ENCODE assay signal across 8 cellular contexts in genomic region chr4:174423257-174423944, GRCh38.
DNase-seq lines count a peak whose midpoint lies in the region; ATAC-seq, FAIRE-seq and TF ChIP-seq lines count a peak whose summit lies in the region.

No MANE protein-coding gene starts in this region.

- WGBS in GM12878 (ENCODE audit: insufficient coverage, insufficient replicate concordance, low lambda C conversion rate, missing lambda C conversion rate), result 17% methylated on average over 6 of the region's 6 CpGs

- H3K9me3 Mint-ChIP-seq in activated T-helper 1 cell treated with anti-CD3 and anti-CD28 coated beads, Interleukin-12 subunit alpha, Interleukin-12 subunit beta, Interleukin-2, Interleukin-4 antibody, amounts not matched to agents 30 ng/mL and 10 ng/mL and 1 ng/mL, durations not matched to agents 14 hours and 24 hours and 36 hours, result no peaks in the 10 kb centered on the region

- peak overlapping the region; percentile 65 for H3K4me3 ChIP-seq in DOHH2 (ENCODE audit: low read length)
- H3K4me3 ChIP-seq in MG63, result no peak overlapping the region
- H3K4me3 ChIP-seq in GM12878, result no peak overlapping the region

- ATAC-seq in GM21723 (IDR thresholded peaks at IDR 0.05; ENCODE audit: unreplicated experiment), result peak; percentile 64
- peak; percentile 66; the same call in 2 of the 3 replicates for ATAC-seq in GM12878

- CTCF ChIA-PET in GM12878 (lab: Yijun Ruan, JAX), result no interaction called here

- H3K4me3 Mint-ChIP-seq in activated T-helper 1 cell treated with anti-CD3 and anti-CD28 coated beads, Interleukin-12 subunit alpha, Interleukin-12 subunit beta, Interleukin-2, Interleukin-4 antibody, amounts not matched to agents 30 ng/mL and 10 ng/mL and 1 ng/mL, durations not matched to agents 14 hours and 24 hours and 36 hours, result no peak overlapping the region

- H3K36me3 ChIP-seq in DOHH2 (ENCODE audit: control insufficient read depth, low read length) (no peaks in the 10 kb centered on the region), MG63 (no peaks in the 10 kb centered on the region), GM12878 (ENCODE audit: control insufficient read depth in 2 of 2, insufficient read depth in 2 of 2, low read length in 1 of 2) (no peaks in the 10 kb centered on the region)

- TF ChIP-seq CTCF in DOHH2 (IDR thresholded peaks at IDR 0.05; ENCODE audit: low read depth, low read length, poor library complexity, severe bottlenecking) (no peak), GM12878 (IDR thresholded peaks at IDR 0.05 in 2 of 3, conservative IDR thresholded peaks at IDR 0.05 in 1 of 3; ENCODE audit: control insufficient read depth in 2 of 3, extremely low read depth in 1 of 3, insufficient read depth in 1 of 3, low read depth in 3 of 3, low read length in 3 of 3) (no peak)

- no peak for TF ChIP-seq EP300 in GM12878 (IDR thresholded peaks at IDR 0.05; ENCODE audit: borderline replicate concordance in 1 of 2, control insufficient read depth in 1 of 2, low read depth in 2 of 2, low read length in 2 of 2)

- POLR2A ChIA-PET in GM12878 (lab: Charles Lee), result no interaction called here

- no peak overlapping the region for H3K27ac Mint-ChIP-seq in activated T-helper 1 cell treated with anti-CD3 and anti-CD28 coated beads, Interleukin-12 subunit alpha, Interleukin-12 subunit beta, Interleukin-2, Interleukin-4 antibody, amounts not matched to agents 30 ng/mL and 10 ng/mL and 1 ng/mL, durations not matched to agents 14 hours and 24 hours and 36 hours

- H3K27me3 ChIP-seq in DOHH2 (ENCODE audit: control insufficient read depth, low read length) (no peaks in the 10 kb centered on the region), MG63 (no peaks in the 10 kb centered on the region), GM12878 (replicated peaks in 1 of 2; ENCODE audit: control insufficient read depth in 2 of 2, insufficient read depth in 2 of 2, low read length in 1 of 2) (no peaks in the 10 kb centered on the region)

- BruUV-seq in GM12878 (replicated peaks; lab: Mats Ljungman, UMichigan), result no TSS peak

- peaks cover 12% of the 10 kb centered on the region for H3F3A ChIP-seq in DOHH2 (ENCODE audit: control insufficient read depth, insufficient read depth)

- H3K79me2 ChIP-seq in DOHH2 (ENCODE audit: control insufficient read depth, low read length) (no peaks in the 10 kb centered on the region), GM12878 (ENCODE audit: control insufficient read depth, insufficient read depth, low read length) (no peaks in the 10 kb centered on the region)

- H2AFZ ChIP-seq in GM12878 (ENCODE audit: control insufficient read depth, low read depth, low read length), result no peak overlapping the region

- peak overlapping the region; percentile 85 for H3K27ac ChIP-seq in DOHH2 (ENCODE audit: low read depth, low read length)
- H3K27ac ChIP-seq in GM12878 (ENCODE audit: control insufficient read depth, insufficient read depth), result no peak overlapping the region

- H3K27me3 Mint-ChIP-seq in activated T-helper 1 cell treated with anti-CD3 and anti-CD28 coated beads, Interleukin-12 subunit alpha, Interleukin-12 subunit beta, Interleukin-2, Interleukin-4 antibody, amounts not matched to agents 30 ng/mL and 10 ng/mL and 1 ng/mL, durations not matched to agents 14 hours and 24 hours and 36 hours (ENCODE audit: insufficient read depth), result peaks cover 3% of the 10 kb centered on the region

- TF ChIP-seq RAD21 in GM12878 (IDR thresholded peaks at IDR 0.05; ENCODE audit: insufficient read depth, low read depth, low read length), result no peak

- in situ Hi-C loops in GM12878 (cut with MboI), result no loop called here

- H4K20me1 ChIP-seq in DOHH2 (ENCODE audit: control insufficient read depth, insufficient read depth, low read depth, low read length) (no peaks in the 10 kb centered on the region), GM12878 (ENCODE audit: control insufficient read depth, insufficient read depth) (no peaks in the 10 kb centered on the region)

- H3K4me2 ChIP-seq in DOHH2 (ENCODE audit: low read length) (peak overlapping the region; percentile 84), GM12878 (ENCODE audit: control insufficient read depth, insufficient read depth) (0 out of 2 replicates have a peak overlapping the region, but pooled peaks have one; percentile 13)

- H3K36me3 Mint-ChIP-seq in activated T-helper 1 cell treated with anti-CD3 and anti-CD28 coated beads, Interleukin-12 subunit alpha, Interleukin-12 subunit beta, Interleukin-2, Interleukin-4 antibody, amounts not matched to agents 30 ng/mL and 10 ng/mL and 1 ng/mL, durations not matched to agents 14 hours and 24 hours and 36 hours (ENCODE audit: low read depth), result no peaks in the 10 kb centered on the region

- no peaks in the 10 kb centered on the region for H3K9me2 ChIP-seq in DOHH2 (replicated peaks; ENCODE audit: control insufficient read depth, low read length)

- FAIRE-seq in GM12878 (lab: Jason Lieb, UNC), result no peak

- peaks cover 54% of the 10 kb centered on the region for H3K4me1 ChIP-seq in DOHH2 (ENCODE audit: control insufficient read depth, low read length)
- H3K4me1 ChIP-seq in GM12878 (ENCODE audit: control insufficient read depth, insufficient read depth, low read length), result no peaks in the 10 kb centered on the region

- intact Hi-C loops in GM12878 (cut with micrococcal nuclease; ENCODE audit: unreplicated experiment), result no loop called here
- intact Hi-C loops in activated T-helper 1 cell treated with anti-CD3 and anti-CD28 coated beads, Interleukin-12 subunit alpha, Interleukin-12 subunit beta, Interleukin-2, Interleukin-4 antibody, amounts not matched to agents 30 ng/mL and 10 ng/mL and 1 ng/mL, durations not matched to agents 14 hours and 24 hours and 36 hours (cut with micrococcal nuclease), result no loop called here

- DNase-seq in MG63 (peak; percentile 92), GM12878 (ENCODE audit: low read depth, low spot score) (no peak), myocyte (ENCODE audit: low read depth) (peak; percentile 60), germinal center (ENCODE audit: low spot score) (no peak), NCI-H1694 treated with DMSO at 0.1 percent for 48 hours (lab: John Stamatoyannopoulos, UW) (no peak)
- no peak for DNase-seq in activated T-helper 1 cell treated with anti-CD3 and anti-CD28 coated beads, Interleukin-12 subunit alpha, Interleukin-12 subunit beta, Interleukin-2, Interleukin-4 antibody, amounts not matched to agents 30 ng/mL and 10 ng/mL and 1 ng/mL, durations not matched to agents 14 hours and 24 hours and 36 hours (ENCODE audit: low spot score)

- no peak for TF ChIP-seq POLR2A in GM12878 (IDR thresholded peaks at IDR 0.05; ENCODE audit: low read depth, low read length)

- no peaks in the 10 kb centered on the region for H3K9me3 ChIP-seq in DOHH2 (ENCODE audit: control insufficient read depth, insufficient read depth, low read length)
- no peaks in the 10 kb centered on the region for H3K9me3 ChIP-seq in MG63
- no peaks in the 10 kb centered on the region for H3K9me3 ChIP-seq in GM12878 (replicated peaks; ENCODE audit: control insufficient read depth, insufficient read depth, low read length)

- peaks cover 13% of the 10 kb centered on the region for H3K4me1 Mint-ChIP-seq in activated T-helper 1 cell treated with anti-CD3 and anti-CD28 coated beads, Interleukin-12 subunit alpha, Interleukin-12 subunit beta, Interleukin-2, Interleukin-4 antibody, amounts not matched to agents 30 ng/mL and 10 ng/mL and 1 ng/mL, durations not matched to agents 14 hours and 24 hours and 36 hours (ENCODE audit: low read depth)

- RAD21 ChIA-PET in GM12878 (lab: Charles Lee; ENCODE audit: unreplicated experiment), result no interaction called here

- no peak overlapping the region for H3K9ac ChIP-seq in GM12878 (ENCODE audit: control insufficient read depth, insufficient read depth, low read length)

- SMC1A ChIA-PET in GM12878 (lab: Charles Lee; ENCODE audit: uncharacterized antibody, unreplicated experiment), result no interaction called here

TF ChIP-seq in GM12878, 131 proteins besides CTCF, POLR2A, EP300 and RAD21:
- no peak for TF ChIP-seq CBFB (IDR thresholded peaks at IDR 0.05; ENCODE audit: low read depth)
- peak; percentile 67 for TF ChIP-seq SMAD1 (IDR thresholded peaks at IDR 0.05; ENCODE audit: low read depth, partially characterized antibody)

Comparison
In these comparisons a context has a peak if more than half of its experiments do, and no peak if none do; other contexts are left out.
1. DNase-seq: peak in MG63 (single experiment) and myocyte (single experiment); none in GM12878 (single experiment), activated T-helper 1 cell treated with anti-CD3 and anti-CD28 coated beads, Interleukin-12 subunit alpha, Interleukin-12 subunit beta, Interleukin-2, Interleukin-4 antibody, amounts not matched to agents 30 ng/mL and 10 ng/mL and 1 ng/mL, durations not matched to agents 14 hours and 24 hours and 36 hours (single experiment), germinal center (single experiment) and NCI-H1694 treated with DMSO at 0.1 percent for 48 hours (single experiment).